In genomic region chr1:209871006-209871405, GRCh38 we compare ENCODE assay signal across 26 cellular contexts.
"Had no signal": no experiment of that assay in that cellular context is flagged by ENCODE, and none has a peak within 500 bp of the region (broad histone marks: within the 10 kb centered on the region; RNA-seq: fewer than 3 reads in every experiment).

No MANE protein-coding gene starts in this region.

- H3K27ac ChIP-seq: body of pancreas, gastroesophageal sphincter, heart right ventricle, left ventricle myocardium inferior, ovary, psoas muscle, right lobe of liver, stomach, thoracic aorta, upper lobe of right lung had no signal

- H3K4me3 Mint-ChIP-seq: activated CD4-positive, alpha-beta T cell treated with anti-CD3 and anti-CD28 coated beads, Interleukin-2, amount 10 ng/mL, durations not matched to agents 24 days and 14 days; activated CD8-positive, alpha-beta T cell treated with anti-CD3 and anti-CD28 coated beads for 36 hours; activated naive CD8-positive, alpha-beta T cell treated with anti-CD3 and anti-CD28 coated beads, Interleukin-2, amount 10 ng/mL, durations not matched to agents 7 days and 5 days; activated T-cell treated with anti-CD3 and anti-CD28 coated beads, Interleukin-2, amount 50 U/mL, for 24 hours; memory B cell; naive thymus-derived CD4-positive, alpha-beta T cell; stimulated activated effector memory CD8-positive, alpha-beta T cell treated with anti-CD3 and anti-CD28 coated beads, Interleukin-12 subunit alpha, Interleukin-12 subunit beta, amount 100 ng/mL, for 72 hours had no signal

- H3K4me1 ChIP-seq: body of pancreas, gastroesophageal sphincter, heart right ventricle, left ventricle myocardium inferior, psoas muscle, right lobe of liver, stomach, upper lobe of right lung had no signal

- H3K4me3 ChIP-seq: body of pancreas, gastroesophageal sphincter, heart right ventricle, left ventricle myocardium inferior, ovary, psoas muscle, right lobe of liver, stomach, thoracic aorta, upper lobe of right lung had no signal

- H3K9me3 Mint-ChIP-seq: activated CD4-positive, alpha-beta T cell treated with anti-CD3 and anti-CD28 coated beads, Interleukin-2, amount 10 ng/mL, durations not matched to agents 24 days and 14 days; activated T-helper 2 cell treated with anti-CD3 and anti-CD28 coated beads, Interferon-gamma antibody, Interleukin-2, Interleukin-4, amounts not matched to agents 10 μg/mL and 5 μg/mL and 100 μg/mL, durations not matched to agents 14 hours and 24 hours and 36 hours had no signal

- H3K4me1 Mint-ChIP-seq: activated naive CD8-positive, alpha-beta T cell treated with anti-CD3 and anti-CD28 coated beads, Interleukin-2, amount 10 ng/mL, durations not matched to agents 7 days and 5 days; memory B cell; naive thymus-derived CD4-positive, alpha-beta T cell; stimulated activated effector memory CD8-positive, alpha-beta T cell treated with anti-CD3 and anti-CD28 coated beads, Interleukin-12 subunit alpha, Interleukin-12 subunit beta, amount 100 ng/mL, for 72 hours had no signal

- H3K36me3 ChIP-seq: gastroesophageal sphincter, heart right ventricle, left ventricle myocardium inferior, ovary, right lobe of liver, stomach, thoracic aorta, upper lobe of right lung had no signal

- H3K27me3 ChIP-seq: body of pancreas, ovary, right lobe of liver had no signal

- H3K9me3 ChIP-seq: body of pancreas, ovary, psoas muscle, right lobe of liver, thoracic aorta, upper lobe of right lung had no signal

- H3K27ac Mint-ChIP-seq: activated CD4-positive, alpha-beta T cell treated with anti-CD3 and anti-CD28 coated beads, Interleukin-2, amount 10 ng/mL, durations not matched to agents 24 days and 14 days; activated CD8-positive, alpha-beta T cell treated with anti-CD3 and anti-CD28 coated beads for 36 hours; activated naive CD8-positive, alpha-beta T cell treated with anti-CD3 and anti-CD28 coated beads, Interleukin-2, amount 10 ng/mL, durations not matched to agents 7 days and 5 days; activated T-cell treated with anti-CD3 and anti-CD28 coated beads, Interleukin-2, amount 50 U/mL, for 24 hours; activated T-helper 2 cell treated with anti-CD3 and anti-CD28 coated beads, Interferon-gamma antibody, Interleukin-2, Interleukin-4, amounts not matched to agents 10 μg/mL and 5 μg/mL and 100 μg/mL, durations not matched to agents 14 hours and 24 hours and 36 hours; memory B cell; naive thymus-derived CD4-positive, alpha-beta T cell; stimulated activated effector memory CD8-positive, alpha-beta T cell treated with anti-CD3 and anti-CD28 coated beads, Interleukin-12 subunit alpha, Interleukin-12 subunit beta, amount 100 ng/mL, for 72 hours had no signal

- H3K36me3 Mint-ChIP-seq: activated naive CD8-positive, alpha-beta T cell treated with anti-CD3 and anti-CD28 coated beads, Interleukin-2, amount 10 ng/mL, durations not matched to agents 7 days and 5 days; stimulated activated effector memory CD8-positive, alpha-beta T cell treated with anti-CD3 and anti-CD28 coated beads, Interleukin-12 subunit alpha, Interleukin-12 subunit beta, amount 100 ng/mL, for 72 hours had no signal

- DNase-seq: activated CD4-positive, alpha-beta T cell treated with anti-CD3 and anti-CD28 coated beads, Interleukin-2, amount 10 ng/mL, durations not matched to agents 24 days and 14 days; activated CD4-positive, CD25-positive, alpha-beta regulatory T cell; activated CD8-positive, alpha-beta T cell treated with anti-CD3 and anti-CD28 coated beads for 36 hours; activated naive CD4-positive, alpha-beta T cell treated with Interleukin-2 at 50 U/mL for 16 hours; activated naive CD8-positive, alpha-beta T cell treated with anti-CD3 and anti-CD28 coated beads, Interleukin-2, amount 10 ng/mL, durations not matched to agents 7 days and 5 days; activated T-cell treated with anti-CD3 and anti-CD28 coated beads, Interleukin-2, amount 50 U/mL, for 24 hours; amygdala; body of pancreas; cerebellar nuclear complex; effector CD8-positive, alpha-beta T cell; heart right ventricle; kidney glomerular epithelial cell; left ventricle myocardium inferior; naive thymus-derived CD4-positive, alpha-beta T cell; ovary; psoas muscle; right lobe of liver; stimulated activated CD4-positive, alpha-beta T cell treated with anti-CD3 and anti-CD28 coated beads, Interleukin-4, amount 100 ng/mL, for 24 hours; stomach; upper lobe of right lung had no signal

- ATAC-seq: activated CD8-positive, alpha-beta T cell treated with anti-CD3 and anti-CD28 coated beads for 36 hours; body of pancreas; esophagus mucosa; gastroesophageal sphincter; heart right ventricle; naive thymus-derived CD4-positive, alpha-beta T cell; psoas muscle; right lobe of liver; stimulated activated effector memory CD8-positive, alpha-beta T cell treated with anti-CD3 and anti-CD28 coated beads, Interleukin-12 subunit alpha, Interleukin-12 subunit beta, amount 100 ng/mL, for 72 hours; upper lobe of right lung had no signal
